In the genomic region with DNA sequence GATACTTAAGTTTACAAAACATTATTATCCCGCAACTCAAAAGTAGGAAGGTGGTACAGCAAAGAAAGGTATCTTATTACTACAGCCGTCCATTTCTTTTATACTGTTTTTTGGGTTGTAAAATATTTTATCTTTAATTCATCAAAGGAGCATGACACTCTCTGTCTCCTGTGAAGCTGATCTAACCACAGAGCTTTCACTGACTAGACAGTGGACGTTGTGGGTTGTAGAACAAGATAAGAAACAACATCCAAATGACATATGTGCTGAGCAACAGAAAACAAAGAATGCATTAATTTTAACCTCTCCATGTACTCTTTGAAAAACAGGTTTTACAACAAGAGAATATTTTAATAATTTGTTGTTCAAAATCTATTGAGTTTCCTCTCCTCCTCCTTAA, we compare ENCODE assay signal across 23 cellular contexts.
"Had no signal": no experiment of that assay in that cellular context is flagged by ENCODE, and none has a peak within 500 bp of the region (broad histone marks: within the 10 kb centered on the region; RNA-seq: fewer than 3 reads in every experiment).

No MANE protein-coding gene starts in this region.

- DNase-seq: activated CD4-positive, alpha-beta memory T cell treated with anti-CD3 and anti-CD28 coated beads for 36 hours; activated CD4-positive, alpha-beta T cell treated with anti-CD3 and anti-CD28 coated beads, Interleukin-2, amount 10 ng/mL, durations not matched to agents 7 days and 5 days; activated CD4-positive, CD25-positive, alpha-beta regulatory T cell; activated CD8-positive, alpha-beta memory T cell treated with anti-CD3 and anti-CD28 coated beads for 24 hours; activated gamma-delta T cell; activated naive CD4-positive, alpha-beta T cell treated with anti-CD3 and anti-CD28 coated beads for 36 hours; activated T-cell treated with anti-CD3 and anti-CD28 coated beads, Interleukin-2, amount 50 U/mL, for 4 hours; aorta; caudate nucleus; NCI-H1092; NCI-H1417; NCI-H1930; NCI-H2171; NCI-H2227 treated with DMSO at 0.1 percent for 48 hours; NCI-H526; NCI-H774; RPMI8226 had no signal

- H3K36me3 Mint-ChIP-seq: activated CD4-positive, alpha-beta memory T cell treated with anti-CD3 and anti-CD28 coated beads for 36 hours had no signal

- H3K27ac Mint-ChIP-seq: activated CD4-positive, alpha-beta memory T cell treated with anti-CD3 and anti-CD28 coated beads for 36 hours; activated CD4-positive, alpha-beta T cell treated with anti-CD3 and anti-CD28 coated beads, Interleukin-2, amount 10 ng/mL, durations not matched to agents 7 days and 5 days; activated naive CD4-positive, alpha-beta T cell treated with anti-CD3 and anti-CD28 coated beads for 36 hours had no signal

- H3K27ac ChIP-seq: breast epithelium, KMS-11, SK-N-MC, VCaP had no signal

- H3K27me3 Mint-ChIP-seq: activated CD4-positive, alpha-beta memory T cell treated with anti-CD3 and anti-CD28 coated beads for 36 hours; activated CD4-positive, alpha-beta T cell treated with anti-CD3 and anti-CD28 coated beads, Interleukin-2, amount 10 ng/mL, durations not matched to agents 7 days and 5 days had no signal

- H3K4me3 Mint-ChIP-seq: activated CD4-positive, alpha-beta memory T cell treated with anti-CD3 and anti-CD28 coated beads for 36 hours; activated CD4-positive, alpha-beta T cell treated with anti-CD3 and anti-CD28 coated beads, Interleukin-2, amount 10 ng/mL, durations not matched to agents 7 days and 5 days; activated naive CD4-positive, alpha-beta T cell treated with anti-CD3 and anti-CD28 coated beads for 36 hours; activated T-cell treated with anti-CD3 and anti-CD28 coated beads, Interleukin-2, amount 50 U/mL, for 4 hours had no signal

- H3K27me3 ChIP-seq: breast epithelium had no signal

- ATAC-seq: activated T-cell treated with anti-CD3 and anti-CD28 coated beads, Interleukin-2, amount 50 U/mL, for 4 hours; Panc1; Right ventricle myocardium inferior had no signal
